In genomic region chr10:72215611-72216549, GRCh38 we compare ENCODE assay signal across 1 cellular context.
A peak's percentile ranks its signal among the peaks of the same experiment; 100 is the strongest.
TF ChIP-seq lines count a peak whose summit lies in the region.

Gene ANAPC16 (plus strand): TSS chr10:72216012. CDS start chr10:72223915, 7,903 bp downstream.
Gene ASCC1 (minus strand): TSS chr10:72216276. CDS start chr10:72213298, 2,978 bp downstream.

TF ChIP-seq in K562, 482 proteins besides CTCF, POLR2A, EP300 and RAD21 (continued from another document and continues in another):
- 0 out of 2 replicates have a peak, but pooled peaks have one; percentile 1 for TF ChIP-seq SMC3 (conservative IDR thresholded peaks at IDR 0.05; ENCODE audit: insufficient read depth, low read depth, low read length)
- no peak for TF ChIP-seq KDM1A (IDR thresholded peaks at IDR 0.05)
- TF ChIP-seq PBX2 (CRISPR knock-in tag; IDR thresholded peaks at IDR 0.05; ENCODE audit: low read depth): no peak
- TF ChIP-seq PBX2 (tag; conservative IDR thresholded peaks at IDR 0.05; ENCODE audit: low read depth): 0 out of 2 replicates have a peak, but pooled peaks have one; percentile 15
- no peak for TF ChIP-seq MITF (IDR thresholded peaks at IDR 0.05)
- TF ChIP-seq RBM14 (IDR thresholded peaks at IDR 0.05; ENCODE audit: borderline replicate concordance, insufficient read depth, low read depth, low read length): no peak
- peak; percentile 97 for TF ChIP-seq ZEB2 (IDR thresholded peaks at IDR 0.05)
- TF ChIP-seq MCM3 (IDR thresholded peaks at IDR 0.05): no peak
- no peak for TF ChIP-seq CREB5 (CRISPR knock-in tag; IDR thresholded peaks at IDR 0.05)
- no peak; the same call in 1 of the 2 replicates for TF ChIP-seq TCF7 (IDR thresholded peaks at IDR 0.05; ENCODE audit: borderline replicate concordance)
- peak; percentile 86; the same call in 1 of the 2 replicates for TF ChIP-seq TOE1 (IDR thresholded peaks at IDR 0.05; ENCODE audit: borderline replicate concordance)
- peak; percentile 11; the same call in 1 of the 2 replicates for TF ChIP-seq TOE1 (CRISPR knock-in tag; IDR thresholded peaks at IDR 0.05; ENCODE audit: borderline replicate concordance, low read depth)
- no peak for TF ChIP-seq SMAD3 (CRISPR knock-in tag; conservative IDR thresholded peaks at IDR 0.05)
- TF ChIP-seq ZHX1 (conservative IDR thresholded peaks at IDR 0.05; ENCODE audit: low read length): no peak
- no peak; the same call in 1 of the 2 replicates for TF ChIP-seq ZNF274 (IDR thresholded peaks at IDR 0.05; ENCODE audit: borderline replicate concordance, low read depth, low read length)
- TF ChIP-seq ZBTB49 (CRISPR knock-in tag; IDR thresholded peaks at IDR 0.05; ENCODE audit: borderline replicate concordance): 0 out of 2 replicates have a peak, but pooled peaks have one; percentile 81
- no peak for TF ChIP-seq MEF2D (tag; conservative IDR thresholded peaks at IDR 0.05; ENCODE audit: low read depth)
- TF ChIP-seq PCBP1 (IDR thresholded peaks at IDR 0.05; ENCODE audit: low read depth, low read length, poor library complexity, severe bottlenecking): peak; percentile 17
- TF ChIP-seq FUS (optimal IDR thresholded peaks at IDR 0.05; ENCODE audit: low read depth, low read length): no peak
- no peak for TF ChIP-seq BMI1 (IDR thresholded peaks at IDR 0.05; ENCODE audit: low read length)
- TF ChIP-seq MAFK (IDR thresholded peaks at IDR 0.05; ENCODE audit: low read length): 0 out of 2 replicates have a peak, but pooled peaks have one; percentile 10
- no peak for TF ChIP-seq ZNF282 (CRISPR knock-in tag; IDR thresholded peaks at IDR 0.05)
- no peak for TF ChIP-seq SRSF7 (optimal IDR thresholded peaks at IDR 0.05; ENCODE audit: low read depth, low read length)
- no peak for TF ChIP-seq PTRF (tag; IDR thresholded peaks at IDR 0.05)
- no peak for TF ChIP-seq E4F1 (CRISPR knock-in tag; IDR thresholded peaks at IDR 0.05; ENCODE audit: borderline replicate concordance)
- no peak for TF ChIP-seq RFX7 (CRISPR knock-in tag; IDR thresholded peaks at IDR 0.05)
- TF ChIP-seq SAFB2 (IDR thresholded peaks at IDR 0.05; ENCODE audit: borderline replicate concordance, low read depth, low read length, severe bottlenecking): no peak
- TF ChIP-seq RBM25 (IDR thresholded peaks at IDR 0.05; ENCODE audit: low read depth, low read length, severe bottlenecking): no peak
- TF ChIP-seq NR2F6 (CRISPR knock-in tag; IDR thresholded peaks at IDR 0.05): no peak
- TF ChIP-seq RAD51 (IDR thresholded peaks at IDR 0.05; ENCODE audit: borderline replicate concordance, low read depth): no peak
- peak; percentile 90 for TF ChIP-seq TAF1 (IDR thresholded peaks at IDR 0.05; ENCODE audit: control insufficient read depth, extremely low read depth, insufficient read depth, low read length, severe bottlenecking)
- no peak for TF ChIP-seq ZNF696 (CRISPR knock-in tag; conservative IDR thresholded peaks at IDR 0.05)
- no peak for TF ChIP-seq PRMT5 (CRISPR knock-in tag; IDR thresholded peaks at IDR 0.05)
- TF ChIP-seq ZBED1 (IDR thresholded peaks at IDR 0.05): peak; percentile 82
- TF ChIP-seq SMARCC2 (IDR thresholded peaks at IDR 0.05; ENCODE audit: low read depth): no peak
- peak; percentile 95; the same call in 1 of the 2 replicates for TF ChIP-seq ATF6 (CRISPR knock-in tag; IDR thresholded peaks at IDR 0.05)
- TF ChIP-seq ZFX (CRISPR knock-in tag; IDR thresholded peaks at IDR 0.05): peak; percentile 93
- TF ChIP-seq ETS1 (conservative IDR thresholded peaks at IDR 0.05; ENCODE audit: control insufficient read depth, low read depth, low read length): peak; percentile 76; the same call in 1 of the 2 replicates
- peak; percentile 86 for TF ChIP-seq ERF (CRISPR knock-in tag; IDR thresholded peaks at IDR 0.05)
- TF ChIP-seq ATF7 (IDR thresholded peaks at IDR 0.05): peak; percentile 89
- no peak for TF ChIP-seq BRCA1 (IDR thresholded peaks at IDR 0.05)
- TF ChIP-seq BRCA1 (CRISPR knock-in tag; IDR thresholded peaks at IDR 0.05): 0 out of 2 replicates have a peak, but pooled peaks have one; percentile 56
- TF ChIP-seq WHSC1 (IDR thresholded peaks at IDR 0.05; ENCODE audit: low read length): no peak
- TF ChIP-seq LCOR (CRISPR knock-in tag; IDR thresholded peaks at IDR 0.05): no peak
- peak; percentile 13 for TF ChIP-seq MXD1 (CRISPR knock-in tag; IDR thresholded peaks at IDR 0.05; ENCODE audit: borderline replicate concordance, poor library complexity, severe bottlenecking)
- TF ChIP-seq CREB3L1 (IDR thresholded peaks at IDR 0.05; ENCODE audit: borderline replicate concordance, low read depth): peak; percentile 20; the same call in 1 of the 2 replicates
